In the genomic region with DNA sequence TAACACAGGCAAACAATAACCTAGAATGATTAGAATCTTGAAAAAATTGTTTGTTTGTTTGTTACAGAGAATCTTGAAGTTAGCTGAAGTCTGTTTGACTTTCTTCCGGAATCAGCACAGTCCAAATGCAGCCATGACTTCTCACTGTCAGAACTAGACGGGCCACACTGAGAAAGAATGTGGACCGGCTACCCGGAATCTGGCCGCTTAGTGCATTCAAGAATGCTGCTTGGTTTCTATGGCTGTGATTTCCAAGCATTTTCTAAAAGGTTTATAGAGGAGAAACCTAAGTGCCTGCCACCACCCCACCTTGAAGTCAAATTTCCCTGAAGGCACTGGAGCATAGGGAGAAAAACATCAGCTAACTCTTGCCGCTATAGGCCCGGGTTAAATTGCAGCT, we compare ENCODE assay signal across 20 cellular contexts.
DNase-seq lines count a peak whose midpoint lies in the region; TF ChIP-seq lines count a peak whose summit lies in the region.
"Had no signal": no experiment of that assay in that cellular context is flagged by ENCODE, and none has a peak within 500 bp of the region (broad histone marks: within the 10 kb centered on the region; RNA-seq: fewer than 3 reads in every experiment).

No MANE protein-coding gene starts in this region.

- peaks cover 6% of the 10 kb centered on the region for H3K4me1 Mint-ChIP-seq in MCF 10A (ENCODE audit: insufficient read depth, unreplicated experiment)

- H3K4me3 ChIP-seq in trophoblast cell (ENCODE audit: low read depth, low read length) = no peak overlapping the region
- H3K4me3 ChIP-seq: BLaER1, GM12878 had no signal

- H2AK5ac ChIP-seq in trophoblast cell (ENCODE audit: low read length) = no peak overlapping the region

- no TSS peak for BruUV-seq in MCF 10A (replicated peaks; lab: Mats Ljungman, UMichigan)

- intact Hi-C loops in MCF 10A (cut with micrococcal nuclease) = no loop called here

- H3K4me1 ChIP-seq in trophoblast cell (ENCODE audit: control insufficient read depth in 1 of 2, insufficient read depth in 2 of 2, low read length in 2 of 2) = peaks cover 4 to 6% of the 10 kb centered on the region in 2 experiments
- H3K4me1 ChIP-seq: BE2C, BLaER1 had no signal

- CTCF ChIA-PET in MCF 10A (lab: Yijun Ruan, JAX) = interaction anchor here (1.5 to 2.9 kb wide), 3 partner anchors 10 to 14 kb away, joined by 4 to 21 read pairs (median 8); no protein-coding TSS in a partner anchor

- WGBS in trophoblast cell (ENCODE audit: extremely low coverage, insufficient coverage, insufficient read length) = no CpG with 5 or more reads among the region's 7 CpGs

- no peak overlapping the region for H4K12ac ChIP-seq in trophoblast cell (ENCODE audit: low read depth, low read length)

- no peaks in the 10 kb centered on the region for H3K79me1 ChIP-seq in trophoblast cell (ENCODE audit: low read length)

- H4K91ac ChIP-seq in trophoblast cell (ENCODE audit: low read depth, low read length) = no peak overlapping the region

- H3K9me3 Mint-ChIP-seq in MCF 10A (ENCODE audit: unreplicated experiment) = no peaks in the 10 kb centered on the region
- H3K9me3 Mint-ChIP-seq: CD14-positive monocyte; CD4-positive, alpha-beta memory T cell; CD4-positive, CD25-positive, alpha-beta regulatory T cell; CD8-positive, alpha-beta memory T cell had no signal

- H4K8ac ChIP-seq in trophoblast cell (ENCODE audit: low read depth, low read length) = no peak overlapping the region

- H3K36me3 ChIP-seq in trophoblast cell (ENCODE audit: control insufficient read depth in 1 of 2, insufficient read depth in 2 of 2, low read length in 2 of 2) = no peaks in the 10 kb centered on the region
- H3K36me3 ChIP-seq: BE2C, BLaER1 had no signal

- no peak overlapping the region for H3K23ac ChIP-seq in trophoblast cell (ENCODE audit: low read length)

- H2BK12ac ChIP-seq in trophoblast cell (ENCODE audit: low read length) = no peak overlapping the region

- H3K27me3 ChIP-seq in trophoblast cell (ENCODE audit: insufficient read depth, low read length) = no peaks in the 10 kb centered on the region
- H3K27me3 ChIP-seq: BE2C, BLaER1 had no signal

- no peaks in the 10 kb centered on the region for H3K9me3 ChIP-seq in trophoblast cell (ENCODE audit: insufficient read depth, low read depth, low read length)
- H3K9me3 ChIP-seq: BE2C, BLaER1 had no signal

- POLR2A ChIA-PET in MCF 10A (lab: Yijun Ruan, JAX) = interaction anchor here (0.6 to 0.7 kb wide), 2 partner anchors 29 to 1073 kb away, joined by 3 read pairs; no protein-coding TSS in a partner anchor

- no peak overlapping the region for H3K18ac ChIP-seq in trophoblast cell (ENCODE audit: low read length)

- H3K27ac Mint-ChIP-seq in MCF 10A (ENCODE audit: low read depth, unreplicated experiment) = no peak overlapping the region
- H3K27ac Mint-ChIP-seq: CD4-positive, CD25-positive, alpha-beta regulatory T cell had no signal

- no peaks in the 10 kb centered on the region for H3K36me3 Mint-ChIP-seq in MCF 10A (ENCODE audit: insufficient read depth, unreplicated experiment)
- H3K36me3 Mint-ChIP-seq: CD4-positive, CD25-positive, alpha-beta regulatory T cell had no signal

- H2BK120ac ChIP-seq in trophoblast cell (ENCODE audit: insufficient read depth, low read length, poor library complexity) = no peak overlapping the region

- TF ChIP-seq CTCF in MCF 10A (IDR thresholded peaks at IDR 0.05; ENCODE audit: unreplicated experiment) = no peak

- no peaks in the 10 kb centered on the region for H3K27me3 Mint-ChIP-seq in MCF 10A (ENCODE audit: insufficient read depth, unreplicated experiment)
- H3K27me3 Mint-ChIP-seq: CD4-positive, alpha-beta memory T cell; CD4-positive, CD25-positive, alpha-beta regulatory T cell; CD8-positive, alpha-beta memory T cell had no signal

- no peak overlapping the region for H3K27ac ChIP-seq in trophoblast cell (ENCODE audit: low read depth, low read length)
- H3K27ac ChIP-seq: BLaER1 had no signal

- no peak overlapping the region for H3K4ac ChIP-seq in trophoblast cell (ENCODE audit: low read depth, low read length)

- H3K4me3 Mint-ChIP-seq in MCF 10A (ENCODE audit: unreplicated experiment) = no peak overlapping the region
- H3K4me3 Mint-ChIP-seq: CD14-positive monocyte; CD4-positive, alpha-beta memory T cell; CD8-positive, alpha-beta memory T cell had no signal

- no peak overlapping the region for H2BK5ac ChIP-seq in trophoblast cell (ENCODE audit: low read depth, low read length, poor library complexity)

- H3K4me2 ChIP-seq in trophoblast cell (ENCODE audit: low read length) = no peak overlapping the region
- H3K4me2 ChIP-seq: BLaER1 had no signal

- no peak overlapping the region for H3K9ac ChIP-seq in trophoblast cell (ENCODE audit: low read length)
- H3K9ac ChIP-seq: BLaER1 had no signal

- H3K14ac ChIP-seq in trophoblast cell (ENCODE audit: low read length) = no peak overlapping the region

- H3K79me2 ChIP-seq in trophoblast cell (ENCODE audit: control insufficient read depth, insufficient read depth, low read length, poor library complexity) = no peaks in the 10 kb centered on the region

- DNase-seq in ELF-1 (ENCODE audit: low read depth, low spot score) (peak; percentile 16), islet precursor cell (peak; percentile 58), trophoblast cell (peak; percentile 55 to 78), UCSD-AML1 (lab: John Stamatoyannopoulos, UW; ENCODE audit: unreplicated experiment) (no peak), MCF 10A (ENCODE audit: unreplicated experiment) (no peak), HCEC 1CT (no peak), mucosa of gallbladder (ENCODE audit: low spot score) (no peak)
- DNase-seq: 8988T; ACHN; BE2C; C1 segment of cervical spinal cord; CD4-positive, alpha-beta memory T cell; CD4-positive, CD25-positive, alpha-beta regulatory T cell; CD8-positive, alpha-beta memory T cell; COR-L47; DMS79 treated with DMSO at 0.1 percent for 48 hours; GDM1 had no signal

- no peak overlapping the region for H2AFZ ChIP-seq in trophoblast cell (ENCODE audit: insufficient read depth, low read length, poor library complexity)

Comparison
In these comparisons a context has a peak if more than half of its experiments do, and no peak if none do; other contexts are left out.
1. DNase-seq: peak in ELF-1 (single experiment), islet precursor cell (single experiment) and trophoblast cell (2 of 2); none in UCSD-AML1 (single experiment), MCF 10A (single experiment), HCEC 1CT (single experiment) and mucosa of gallbladder (single experiment).